Comparison of ENCODE assay signal across 27 cellular contexts in genomic region chr10:65270969-65271368, GRCh38.
"Had no signal": no experiment of that assay in that cellular context is flagged by ENCODE, and none has a peak within 500 bp of the region (broad histone marks: within the 10 kb centered on the region; RNA-seq: fewer than 3 reads in every experiment).

No MANE protein-coding gene starts in this region.

- H3K4me3 ChIP-seq: left lung, lower lobe of right lung, pancreas, prostate gland, skin epidermis, stomach, testis, thyroid gland, transverse colon, upper lobe of left lung had no signal

- H3K4me1 Mint-ChIP-seq: naive thymus-derived CD8-positive, alpha-beta T cell; stimulated activated naive B cell treated with anti-CD40 and anti-IgM and Interleukin-4, amounts not matched to agents 10 μg/mL and 1 μg/mL and 100 μg/mL, for 72 hours had no signal

- H3K9me3 ChIP-seq: left lung, lower lobe of right lung, pancreas, prostate gland, stomach, testis, thyroid gland, transverse colon, upper lobe of left lung had no signal

- H3K27ac ChIP-seq: left lung, lower lobe of right lung, pancreas, prostate gland, skin epidermis, stomach, testis, thyroid gland, transverse colon, upper lobe of left lung had no signal

- H3K4me1 ChIP-seq: left lung, lower lobe of right lung, pancreas, prostate gland, stomach, testis, thyroid gland, transverse colon, upper lobe of left lung had no signal

- H3K4me3 Mint-ChIP-seq: naive thymus-derived CD8-positive, alpha-beta T cell; stimulated activated naive B cell treated with anti-CD40 and anti-IgM and Interleukin-4, amounts not matched to agents 10 μg/mL and 1 μg/mL and 100 μg/mL, for 72 hours had no signal

- H3K36me3 Mint-ChIP-seq: naive thymus-derived CD8-positive, alpha-beta T cell; stimulated activated naive B cell treated with anti-CD40 and anti-IgM and Interleukin-4, amounts not matched to agents 10 μg/mL and 1 μg/mL and 100 μg/mL, for 72 hours had no signal

- FAIRE-seq: keratinocyte, pancreas had no signal

- H3K27ac Mint-ChIP-seq: naive thymus-derived CD8-positive, alpha-beta T cell; stimulated activated naive B cell treated with anti-CD40 and anti-IgM and Interleukin-4, amounts not matched to agents 10 μg/mL and 1 μg/mL and 100 μg/mL, for 72 hours had no signal

- H3K27me3 ChIP-seq: left lung, pancreas, stomach, testis, thyroid gland, transverse colon, upper lobe of left lung had no signal

- DNase-seq: hippocampal formation; left cardiac atrium; left lung; lower lobe of right lung; mammary epithelial cell; mesenchymal stem cell; naive thymus-derived CD8-positive, alpha-beta T cell; nucleus accumbens; pancreas; posterior cingulate gyrus; retina; right cardiac atrium; stimulated activated CD4-positive, alpha-beta T cell treated with anti-CD3 and anti-CD28 coated beads, Interleukin-12 subunit alpha, Interleukin-12 subunit beta, amount 100 ng/mL, for 4 hours; stimulated activated CD4-positive, alpha-beta T cell treated with anti-CD3 and anti-CD28 coated beads, Interleukin-15, amount 100 ng/mL, for 24 hours; stimulated activated CD4-positive, alpha-beta T cell treated with anti-CD3 and anti-CD28 coated beads, Interleukin-2, amount 100 ng/mL, for 24 hours; stimulated activated CD4-positive, alpha-beta T cell treated with anti-CD3 and anti-CD28 coated beads, Interleukin-4, amount 100 ng/mL, for 1 hour; stimulated activated naive B cell treated with anti-CD40 and anti-IgM and Interleukin-4, amounts not matched to agents 10 μg/mL and 1 μg/mL and 100 μg/mL, for 72 hours; stimulated activated naive CD8-positive, alpha-beta T cell treated with anti-CD3 and anti-CD28 coated beads, Interleukin-15, Interleukin-2, amounts not matched to agents 100 U/mL and 50 U/mL, for 24 hours; stomach; thyroid gland; transverse colon; upper lobe of left lung had no signal

- H3K27me3 Mint-ChIP-seq: naive thymus-derived CD8-positive, alpha-beta T cell; stimulated activated naive B cell treated with anti-CD40 and anti-IgM and Interleukin-4, amounts not matched to agents 10 μg/mL and 1 μg/mL and 100 μg/mL, for 72 hours had no signal

- ATAC-seq: left cardiac atrium; left lung; lower lobe of right lung; naive thymus-derived CD8-positive, alpha-beta T cell; pancreas; right cardiac atrium; sciatic nerve; stimulated activated naive B cell treated with anti-CD40 and anti-IgM and Interleukin-4, amounts not matched to agents 10 μg/mL and 1 μg/mL and 100 μg/mL, for 72 hours; stimulated activated naive CD8-positive, alpha-beta T cell treated with anti-CD3 and anti-CD28 coated beads, Interleukin-15, Interleukin-2, amounts not matched to agents 100 U/mL and 50 U/mL, for 24 hours had no signal

- H3K36me3 ChIP-seq: left lung, lower lobe of right lung, pancreas, prostate gland, stomach, thyroid gland, transverse colon, upper lobe of left lung had no signal
